ENCODE assay signal across 18 cellular contexts in the genomic region with DNA sequence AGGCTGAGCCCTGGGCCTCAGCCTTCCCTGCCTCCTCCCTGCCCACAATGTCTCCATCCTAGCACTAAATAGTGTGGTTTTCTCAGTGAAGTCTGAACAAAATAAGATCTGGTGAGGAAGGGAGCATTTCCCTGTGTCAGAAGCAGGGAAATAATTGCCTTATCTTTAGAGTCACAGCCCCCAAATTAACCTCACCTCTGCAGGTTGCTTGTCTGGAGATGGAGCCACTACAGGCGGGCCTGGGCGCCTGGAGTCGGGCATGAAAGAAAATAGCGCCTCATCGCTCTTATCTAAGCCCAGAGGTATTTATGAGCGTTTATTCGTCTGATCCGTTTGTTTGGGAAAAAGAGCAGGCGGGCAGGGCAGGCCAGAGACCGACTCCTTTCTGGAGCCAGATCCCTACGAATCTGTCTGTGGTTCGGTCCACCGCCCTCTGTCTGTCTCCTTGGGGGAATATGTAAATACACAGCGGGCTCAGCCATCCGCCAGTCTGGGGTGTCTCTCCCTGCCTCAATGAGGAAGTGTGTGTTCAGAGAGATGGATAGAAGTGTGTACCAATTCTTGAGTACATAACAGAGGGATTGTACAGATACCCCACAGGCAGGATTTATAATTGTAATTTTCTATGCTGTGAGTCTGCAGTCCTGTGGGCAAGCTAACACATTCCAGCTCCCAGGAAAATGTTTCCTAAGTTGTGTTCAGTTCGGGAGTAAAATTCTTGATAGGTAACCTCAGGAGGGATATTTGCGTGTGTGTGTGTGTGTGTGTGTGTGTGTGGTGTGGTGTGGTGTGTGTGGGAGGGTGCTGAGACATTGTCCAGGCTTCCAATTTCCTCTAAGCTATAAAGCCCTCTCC. TPM values are rescaled to one million over a fixed set of nuclear protein-coding genes. Genes with fewer than 3 reads are reported as not detected.
DNase-seq lines count a peak whose midpoint lies in the region; TF ChIP-seq lines count a peak whose summit lies in the region.
"Had no signal": no experiment of that assay in that cellular context is flagged by ENCODE, and none has a peak within 500 bp of the region (broad histone marks: within the 10 kb centered on the region; RNA-seq: fewer than 3 reads in every experiment).

No MANE protein-coding gene starts in this region.

- peaks cover 0 to 4% of the 10 kb centered on the region in 2 donors for H3K27me3 ChIP-seq in muscle layer of colon (ENCODE audit: control insufficient read depth in 1 of 2, insufficient read depth in 2 of 2, low read length in 2 of 2)

- no peak overlapping the region for H3K4me3 Mint-ChIP-seq in activated CD4-positive, alpha-beta T cell treated with anti-CD3 and anti-CD28 coated beads, Interleukin-2, amount 10 ng/mL, durations not matched to agents 24 days and 14 days
- H3K4me3 Mint-ChIP-seq: activated CD8-positive, alpha-beta memory T cell treated with anti-CD3 and anti-CD28 coated beads, Interleukin-2, amount 10 ng/mL, durations not matched to agents 7 days and 5 days; activated naive CD4-positive, alpha-beta T cell treated with anti-CD3 and anti-CD28 coated beads for 36 hours; B cell had no signal

- peak overlapping the region; percentile 0 for H3K9ac ChIP-seq in muscle layer of colon (ENCODE audit: low read length)

- peaks cover 44% of the 10 kb centered on the region for H3K4me1 Mint-ChIP-seq in activated CD4-positive, alpha-beta T cell treated with anti-CD3 and anti-CD28 coated beads, Interleukin-2, amount 10 ng/mL, durations not matched to agents 24 days and 14 days

- no peaks in the 10 kb centered on the region for H3K9me3 Mint-ChIP-seq in activated CD4-positive, alpha-beta T cell treated with anti-CD3 and anti-CD28 coated beads, Interleukin-2, amount 10 ng/mL, durations not matched to agents 24 days and 14 days
- H3K9me3 Mint-ChIP-seq: activated naive CD4-positive, alpha-beta T cell treated with anti-CD3 and anti-CD28 coated beads for 36 hours had no signal

- H3K4me3 ChIP-seq in astrocyte of the spinal cord (ENCODE audit: low read depth, low read length) (peak overlapping the region; percentile 57), muscle layer of colon (ENCODE audit: low read depth in 1 of 2, low read length in 2 of 2) (no peak overlapping the region)
- H3K4me3 ChIP-seq: breast epithelium, prostate gland had no signal

- intact Hi-C loops in posterior vena cava (cut with DNase I) = no loop called here
- intact Hi-C loops in activated CD4-positive, alpha-beta T cell treated with anti-CD3 and anti-CD28 coated beads, Interleukin-2, amount 10 ng/mL, durations not matched to agents 24 days and 14 days (cut with micrococcal nuclease) = no loop called here

- TF ChIP-seq CTCF in astrocyte of the spinal cord (IDR thresholded peaks at IDR 0.05; ENCODE audit: low read depth, low read length) = no peak

- H3K36me3 ChIP-seq in muscle layer of colon (ENCODE audit: insufficient read depth, low read length) = peaks cover 5% of the 10 kb centered on the region
- H3K36me3 ChIP-seq: breast epithelium, prostate gland had no signal

- no peaks in the 10 kb centered on the region for H3K9me3 ChIP-seq in muscle layer of colon (ENCODE audit: low read length)
- H3K9me3 ChIP-seq: breast epithelium, prostate gland had no signal

- H3K4me1 ChIP-seq in muscle layer of colon (ENCODE audit: insufficient read depth, low read length) = peaks cover 63% of the 10 kb centered on the region
- H3K4me1 ChIP-seq: prostate gland had no signal

- DNase-seq in ELF-1 (ENCODE audit: low read depth, low spot score) (peak; percentile 86), astrocyte of the spinal cord (ENCODE audit: low read depth, low spot score) (peak; percentile 60), posterior vena cava (ENCODE audit: low spot score) (no peak), NK-92 (lab: John Stamatoyannopoulos, UW; ENCODE audit: unreplicated experiment) (no peak)
- DNase-seq in activated CD4-positive, alpha-beta T cell treated with anti-CD3 and anti-CD28 coated beads, Interleukin-2, amount 10 ng/mL, durations not matched to agents 24 days and 14 days = no peak
- DNase-seq: activated CD8-positive, alpha-beta memory T cell treated with anti-CD3 and anti-CD28 coated beads, Interleukin-2, amount 10 ng/mL, durations not matched to agents 7 days and 5 days; activated naive CD4-positive, alpha-beta T cell treated with anti-CD3 and anti-CD28 coated beads for 36 hours; DMS79 treated with DMSO at 0.1 percent for 48 hours; effector CD8-positive, alpha-beta T cell; foreskin melanocyte; NCI-H1048; OCI-M1; stimulated activated CD4-positive, alpha-beta T cell treated with anti-CD3 and anti-CD28 coated beads, Interleukin-2, amount 100 ng/mL, for 24 hours had no signal

- H3K27ac Mint-ChIP-seq in activated CD4-positive, alpha-beta T cell treated with anti-CD3 and anti-CD28 coated beads, Interleukin-2, amount 10 ng/mL, durations not matched to agents 24 days and 14 days = no peak overlapping the region
- H3K27ac Mint-ChIP-seq: activated CD8-positive, alpha-beta memory T cell treated with anti-CD3 and anti-CD28 coated beads, Interleukin-2, amount 10 ng/mL, durations not matched to agents 7 days and 5 days; activated naive CD4-positive, alpha-beta T cell treated with anti-CD3 and anti-CD28 coated beads for 36 hours; B cell had no signal

- H3K27ac ChIP-seq in muscle layer of colon (ENCODE audit: low read depth, low read length) = peak overlapping the region; percentile 57
- H3K27ac ChIP-seq: breast epithelium, prostate gland had no signal

- in situ Hi-C loops in astrocyte of the spinal cord (cut with HindIII; ENCODE audit: low sequenced_read_pairs) = no loop called here

- H3K36me3 Mint-ChIP-seq in activated CD4-positive, alpha-beta T cell treated with anti-CD3 and anti-CD28 coated beads, Interleukin-2, amount 10 ng/mL, durations not matched to agents 24 days and 14 days (ENCODE audit: low read depth) = no peaks in the 10 kb centered on the region
- H3K36me3 Mint-ChIP-seq: activated CD8-positive, alpha-beta memory T cell treated with anti-CD3 and anti-CD28 coated beads, Interleukin-2, amount 10 ng/mL, durations not matched to agents 7 days and 5 days had no signal

- H3K27me3 Mint-ChIP-seq in activated CD4-positive, alpha-beta T cell treated with anti-CD3 and anti-CD28 coated beads, Interleukin-2, amount 10 ng/mL, durations not matched to agents 24 days and 14 days = peaks cover 93% of the 10 kb centered on the region

RNA-seq across cellular contexts. Expression of a gene that starts 4.3 kb away (rescaled TPM):
- total RNA-seq in posterior vena cava = 1 to 10 TPM; 3.9 to 6.7 TPM
- 0.33 and 0.36 TPM in 2 replicates for total RNA-seq in activated CD4-positive, alpha-beta T cell treated with anti-CD3 and anti-CD28 coated beads, Interleukin-2, amount 10 ng/mL, durations not matched to agents 24 days and 14 days
- total RNA-seq: activated naive CD4-positive, alpha-beta T cell treated with anti-CD3 and anti-CD28 coated beads for 36 hours; B cell; mononuclear cell had no signal

RNA-seq across cellular contexts. Expression of a gene that starts 6.9 kb away (rescaled TPM):
- 1 to 10 TPM; 1.1 to 2.8 TPM for total RNA-seq in posterior vena cava
- not detected in 2 replicates for total RNA-seq in activated CD4-positive, alpha-beta T cell treated with anti-CD3 and anti-CD28 coated beads, Interleukin-2, amount 10 ng/mL, durations not matched to agents 24 days and 14 days
- total RNA-seq: activated naive CD4-positive, alpha-beta T cell treated with anti-CD3 and anti-CD28 coated beads for 36 hours; B cell; mononuclear cell had no signal

RNA-seq across cellular contexts. Expression of a gene that starts 10.3 kb away (rescaled TPM):
- 10 to 100 TPM in 1 of 2 donors, 1 to 10 TPM in 1; 8.0 to 11.1 TPM for total RNA-seq in posterior vena cava
- 0.30 and 0.36 TPM in 2 replicates for total RNA-seq in activated CD4-positive, alpha-beta T cell treated with anti-CD3 and anti-CD28 coated beads, Interleukin-2, amount 10 ng/mL, durations not matched to agents 24 days and 14 days

RNA-seq across cellular contexts. Expression of a gene that starts 10.4 kb away (rescaled TPM):
- 10 to 100 TPM; 16.0 to 23.6 TPM for total RNA-seq in posterior vena cava
- total RNA-seq in activated CD4-positive, alpha-beta T cell treated with anti-CD3 and anti-CD28 coated beads, Interleukin-2, amount 10 ng/mL, durations not matched to agents 24 days and 14 days = 3.6 and 3.7 TPM in 2 replicates

RNA-seq across cellular contexts. Expression of a gene that starts 14.6 kb away (rescaled TPM):
- total RNA-seq in posterior vena cava = under 1 TPM; 0.19 to 0.93 TPM
- not detected in 2 replicates for total RNA-seq in activated CD4-positive, alpha-beta T cell treated with anti-CD3 and anti-CD28 coated beads, Interleukin-2, amount 10 ng/mL, durations not matched to agents 24 days and 14 days
- total RNA-seq: activated naive CD4-positive, alpha-beta T cell treated with anti-CD3 and anti-CD28 coated beads for 36 hours; B cell had no signal

Comparison
In these comparisons a context has a peak if more than half of its experiments do, and no peak if none do; other contexts are left out.
1. DNase-seq: peak in ELF-1 (single experiment) and astrocyte of the spinal cord (single experiment); none in posterior vena cava (single experiment), NK-92 (single experiment) and activated CD4-positive, alpha-beta T cell treated with anti-CD3 and anti-CD28 coated beads, Interleukin-2, amount 10 ng/mL, durations not matched to agents 24 days and 14 days (single experiment).